ENCODE assay signal across 8 cellular contexts in the genomic region with DNA sequence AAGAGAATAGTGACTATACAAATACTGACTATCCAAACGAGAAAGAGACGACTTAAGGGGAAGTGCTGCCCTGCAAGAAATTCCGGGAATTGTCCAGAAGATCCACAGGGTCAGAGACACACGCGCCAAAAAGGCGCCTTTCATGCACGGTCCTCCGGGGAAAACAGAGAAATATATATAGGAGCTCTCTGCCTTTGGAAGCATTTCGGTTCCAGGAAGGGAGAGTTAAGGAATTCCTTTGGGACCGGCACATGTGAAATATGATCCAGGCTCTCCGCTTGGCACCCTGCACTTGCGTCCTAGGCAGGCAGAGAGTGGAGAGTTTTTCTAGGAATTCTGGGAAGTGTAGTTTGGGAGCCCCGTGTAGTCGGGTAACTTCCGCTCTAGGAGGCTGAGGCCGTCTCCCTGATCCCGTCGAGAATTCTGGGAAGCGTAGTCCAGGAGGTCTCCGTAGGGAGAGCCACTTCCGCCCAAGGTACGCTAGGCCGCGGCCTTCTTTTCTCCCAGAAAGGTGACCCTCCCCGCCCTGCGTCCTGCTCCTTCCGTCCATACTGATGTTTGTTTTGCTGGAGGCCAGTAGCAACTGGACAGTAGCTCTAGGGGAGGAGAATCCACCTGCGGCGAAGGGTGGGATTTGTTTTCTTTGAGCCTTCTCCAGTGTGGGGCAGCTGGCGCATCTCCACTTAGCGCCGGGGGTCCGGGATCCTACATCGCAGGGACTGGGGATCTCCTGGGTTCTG.
DNase-seq lines count a peak whose midpoint lies in the region; ATAC-seq, FAIRE-seq and TF ChIP-seq lines count a peak whose summit lies in the region.
"Not testable (repeated sequence)": the region's sequence is repeated elsewhere in the genome, so short reads cannot be mapped to it uniquely, and the experiment has no call there.

No MANE protein-coding gene starts in this region.

- H3K79me2 ChIP-seq in HepG2 (ENCODE audit: insufficient read depth, low read length), result not testable (repeated sequence)

- in situ Hi-C loops in HepG2 (cut with HindIII; ENCODE audit: extremely low pct_ligation_motif_present, low pct_unique_long_range_greater_than_20kb), result not testable (repeated sequence)

- peak; percentile 100 for ATAC-seq in HepG2

- peak overlapping the region; percentile 55 for H3K9ac ChIP-seq in HepG2 (ENCODE audit: insufficient read depth, low read depth, low read length)

- H3K27me3 ChIP-seq in HepG2 (ENCODE audit: control insufficient read depth in 1 of 2, insufficient read depth in 2 of 2, low read length in 2 of 2); prostate gland (replicated peaks; ENCODE audit: insufficient read depth): not testable (repeated sequence)

- H3K4me2 ChIP-seq in HepG2 (ENCODE audit: low read depth, low read length), result peak overlapping the region; percentile 67

- not testable (repeated sequence) for H4K20me1 ChIP-seq in HepG2 (ENCODE audit: insufficient read depth, low read length)

- TF ChIP-seq POLR2A in HepG2 (IDR thresholded peaks at IDR 0.05; ENCODE audit: insufficient read depth in 1 of 2, low read depth in 2 of 2, low read length in 2 of 2), result peak; percentile 20 to 51; a peak in 2 of 4 replicates
- TF ChIP-seq POLR2A in prostate gland (IDR thresholded peaks at IDR 0.05), result peak; percentile 31

- not testable (repeated sequence) for H3K36me3 ChIP-seq in HepG2 (replicated peaks in 1 of 2; ENCODE audit: control insufficient read depth in 1 of 2, insufficient read depth in 2 of 2, low read length in 2 of 2); prostate gland

- not testable (repeated sequence) for TF ChIP-seq CTCF in HepG2 (CRISPR knock-in tag; IDR thresholded peaks at IDR 0.05); prostate gland (IDR thresholded peaks at IDR 0.05)

- WGBS in HepG2 (ENCODE audit: low lambda C conversion rate), result 18% methylated on average over 26 of the region's 34 CpGs
- WGBS in prostate gland, result 1% methylated on average over 27 of the region's 34 CpGs

- not testable (repeated sequence) for H3K4me1 ChIP-seq in HepG2 (ENCODE audit: insufficient read depth, low read length); prostate gland (replicated peaks)

- CTCF ChIA-PET in HepG2 (lab: Yijun Ruan, JAX; ENCODE audit: low intra/inter-chr PET ratio, low total read pairs), result not testable (repeated sequence)

- POLR2A ChIA-PET in HepG2 (lab: Yijun Ruan, JAX), result not testable (repeated sequence)

- peak; percentile 92 for FAIRE-seq in HepG2 (lab: Jason Lieb, UNC)

- H3K9me3 ChIP-seq in HepG2 (ENCODE audit: low read length); prostate gland: not testable (repeated sequence)

- peak overlapping the region; percentile 90 for H2AFZ ChIP-seq in HepG2 (ENCODE audit: low read length)

- not testable (repeated sequence) for BruUV-seq in HepG2 (replicated peaks; lab: Mats Ljungman, UMichigan)

- TF ChIP-seq EP300 in HepG2 (IDR thresholded peaks at IDR 0.05; ENCODE audit: low read depth in 2 of 2, low read length in 2 of 2); HepG2 (CRISPR knock-in tag; IDR thresholded peaks at IDR 0.05; ENCODE audit: borderline replicate concordance): not testable (repeated sequence)

- peak overlapping the region; percentile 80 for H3K27ac ChIP-seq in caudate nucleus (ENCODE audit: low read depth, low read length)
- not testable (repeated sequence) for H3K27ac ChIP-seq in HepG2 (ENCODE audit: extremely low read length, insufficient read depth, low read length)
- peak overlapping the region; percentile 74 to 75 for H3K27ac ChIP-seq in prostate gland

- TF ChIP-seq RAD21 in HepG2 (CRISPR knock-in tag; IDR thresholded peaks at IDR 0.05), result not testable (repeated sequence)

- intact Hi-C loops in HepG2 (cut with micrococcal nuclease; ENCODE audit: unreplicated experiment); prostate gland (cut with DNase I): not testable (repeated sequence)

- H3K4me3 ChIP-seq in HepG2 (replicated peaks in 1 of 3; ENCODE audit: insufficient read depth in 1 of 3, low read depth in 2 of 3, low read length in 3 of 3) (peak overlapping the region; percentile 52 to 72 (median 57); a peak in 5 of 6 replicates), prostate gland (peak overlapping the region; percentile 34)

- DNase-seq in A172 (ENCODE audit: low spot score) (peak; percentile 80), GM04504 (ENCODE audit: low read depth) (peak; percentile 48), NCI-H1694 treated with DMSO at 0.1 percent for 48 hours (lab: John Stamatoyannopoulos, UW) (peak; percentile 84), RKO (ENCODE audit: low spot score) (peak; percentile 86), caudate nucleus (lab: John Stamatoyannopoulos, UW) (peak; percentile 26 to 95 (median 79)), globus pallidus (ENCODE audit: low spot score) (peak; percentile 91), HepG2 (ENCODE audit: low spot score) (peak; percentile 71), prostate gland (ENCODE audit: low spot score) (peak; percentile 83)

TF ChIP-seq in HepG2, 621 proteins besides CTCF, POLR2A, EP300 and RAD21 (continues in another document):
- TF ChIP-seq CBX1 (IDR thresholded peaks at IDR 0.05; ENCODE audit: low read depth), result peak; percentile 80
- peak; percentile 65 for TF ChIP-seq ELF3 (CRISPR knock-in tag; IDR thresholded peaks at IDR 0.05)
- peak; percentile 54; the same call in 1 of the 2 replicates for TF ChIP-seq NFYC (CRISPR knock-in tag; IDR thresholded peaks at IDR 0.05)
- TF ChIP-seq, protein P1, sequence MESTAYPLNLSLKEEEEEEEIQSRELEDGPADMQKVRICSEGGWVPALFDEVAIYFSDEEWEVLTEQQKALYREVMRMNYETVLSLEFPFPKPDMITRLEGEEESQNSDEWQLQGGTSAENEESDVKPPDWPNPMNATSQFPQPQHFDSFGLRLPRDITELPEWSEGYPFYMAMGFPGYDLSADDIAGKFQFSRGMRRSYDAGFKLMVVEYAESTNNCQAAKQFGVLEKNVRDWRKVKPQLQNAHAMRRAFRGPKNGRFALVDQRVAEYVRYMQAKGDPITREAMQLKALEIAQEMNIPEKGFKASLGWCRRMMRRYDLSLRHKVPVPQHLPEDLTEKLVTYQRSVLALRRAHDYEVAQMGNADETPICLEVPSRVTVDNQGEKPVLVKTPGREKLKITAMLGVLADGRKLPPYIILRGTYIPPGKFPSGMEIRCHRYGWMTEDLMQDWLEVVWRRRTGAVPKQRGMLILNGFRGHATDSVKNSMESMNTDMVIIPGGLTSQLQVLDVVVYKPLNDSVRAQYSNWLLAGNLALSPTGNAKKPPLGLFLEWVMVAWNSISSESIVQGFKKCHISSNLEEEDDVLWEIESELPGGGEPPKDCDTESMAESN (CRISPR knock-in tag; conservative IDR thresholded peaks at IDR 0.05), result peak; percentile 42; the same call in 1 of the 2 replicates
- TF ChIP-seq ZFX (CRISPR knock-in tag; IDR thresholded peaks at IDR 0.05; ENCODE audit: low read depth), result peak; percentile 96
- peak; percentile 97 for TF ChIP-seq GABPB1 (CRISPR knock-in tag; IDR thresholded peaks at IDR 0.05)
- 0 out of 2 replicates have a peak, but pooled peaks have one; percentile 12 for TF ChIP-seq HDAC2 (CRISPR knock-in tag; IDR thresholded peaks at IDR 0.05)
- TF ChIP-seq POLR2AphosphoS5 (IDR thresholded peaks at IDR 0.05; ENCODE audit: low read depth, low read length), result peak; percentile 52
- TF ChIP-seq THAP11 (CRISPR knock-in tag; IDR thresholded peaks at IDR 0.05), result peak; percentile 98
- TF ChIP-seq SIX1 (CRISPR knock-in tag; IDR thresholded peaks at IDR 0.05; ENCODE audit: borderline replicate concordance), result peak; percentile 94
- peak; percentile 66; the same call in 1 of the 2 replicates for TF ChIP-seq YEATS2 (CRISPR knock-in tag; IDR thresholded peaks at IDR 0.05; ENCODE audit: borderline replicate concordance)
- peak; percentile 50 for TF ChIP-seq SUZ12 (IDR thresholded peaks at IDR 0.05; ENCODE audit: low read depth, low read length)
- peak; percentile 65; the same call in 1 of the 2 replicates for TF ChIP-seq HOXA3 (CRISPR knock-in tag; IDR thresholded peaks at IDR 0.05)
- peak; percentile 55; the same call in 1 of the 2 replicates for TF ChIP-seq MIER2 (CRISPR knock-in tag; IDR thresholded peaks at IDR 0.05)
- TF ChIP-seq ZNF644 (CRISPR knock-in tag; IDR thresholded peaks at IDR 0.05; ENCODE audit: low read depth), result 0 out of 2 replicates have a peak, but pooled peaks have one; percentile 30
- peak; percentile 35 for TF ChIP-seq ETV5 (CRISPR knock-in tag; IDR thresholded peaks at IDR 0.05; ENCODE audit: borderline replicate concordance)
- 0 out of 2 replicates have a peak, but pooled peaks have one; percentile 48 for TF ChIP-seq CBFB (CRISPR knock-in tag; IDR thresholded peaks at IDR 0.05)
- peak; percentile 71 for TF ChIP-seq ZGPAT (CRISPR knock-in tag; IDR thresholded peaks at IDR 0.05)
- peak; percentile 70 for TF ChIP-seq PHF20 (CRISPR knock-in tag; IDR thresholded peaks at IDR 0.05)
